ENCODE assay signal across 1 cellular context in genomic region chr17:64413505-64413904, GRCh38.
TF ChIP-seq lines count a peak whose summit lies in the region.

No MANE protein-coding gene starts in this region.

TF ChIP-seq in GM23338, 12 proteins besides CTCF, POLR2A, EP300 and RAD21 (continued from another document):
- TF ChIP-seq ZNF462 (CRISPR knock-in tag; IDR thresholded peaks at IDR 0.05): no peak
- no peak for TF ChIP-seq EZH2phosphoT487 (IDR thresholded peaks at IDR 0.05; ENCODE audit: unreplicated experiment)
- no peak for TF ChIP-seq REST (IDR thresholded peaks at IDR 0.05; ENCODE audit: unreplicated experiment)
- no peak for TF ChIP-seq ZNF331 (CRISPR knock-in tag; IDR thresholded peaks at IDR 0.05; ENCODE audit: low read depth)
- TF ChIP-seq JUNB (IDR thresholded peaks at IDR 0.05; ENCODE audit: unreplicated experiment): no peak
- no peak for TF ChIP-seq ETS1 (IDR thresholded peaks at IDR 0.05)
- TF ChIP-seq EZH2 (IDR thresholded peaks at IDR 0.05; ENCODE audit: low read depth, unreplicated experiment): no peak
- TF ChIP-seq NANOG (IDR thresholded peaks at IDR 0.05; ENCODE audit: borderline replicate concordance): no peak
- no peak for TF ChIP-seq ZNF114 (CRISPR knock-in tag; IDR thresholded peaks at IDR 0.05)
- TF ChIP-seq POLR2AphosphoS5 (IDR thresholded peaks at IDR 0.05; ENCODE audit: low read depth): no peak
- TF ChIP-seq CREB1 (CRISPR knock-in tag; IDR thresholded peaks at IDR 0.05; ENCODE audit: low read depth): no peak
TF ChIP-seq in GM23338: peak in this region for 0.
